Comparison of ENCODE assay signal across 1 cellular context in the genomic region with DNA sequence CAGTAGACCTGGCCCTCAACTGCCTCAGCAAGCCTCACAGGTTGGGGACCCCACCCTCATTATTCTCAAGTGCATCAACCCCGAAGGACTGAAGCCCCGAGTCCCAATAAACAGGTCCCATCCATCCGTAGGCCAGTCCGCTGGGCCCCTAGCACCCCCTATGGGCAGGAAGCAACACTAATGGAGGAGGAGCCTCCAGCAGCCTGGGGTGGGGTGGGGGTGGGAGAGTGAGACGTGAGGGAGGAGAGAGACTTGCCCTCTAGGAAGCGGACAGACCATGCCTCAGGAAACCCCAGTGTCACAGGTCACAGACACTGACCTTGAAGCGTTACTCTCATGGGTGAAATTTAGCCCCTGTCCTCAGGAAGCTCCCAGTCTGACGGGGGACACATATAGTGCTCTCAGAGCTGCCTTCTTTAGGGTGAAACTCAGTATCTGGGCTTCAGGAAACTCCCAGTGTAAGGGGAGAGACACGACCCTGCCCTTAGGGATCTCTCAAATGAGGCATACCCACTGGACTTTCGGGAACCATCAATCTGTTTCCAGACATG.
TF ChIP-seq lines count a peak whose summit lies in the region.

No MANE protein-coding gene starts in this region.

TF ChIP-seq in HepG2, 621 proteins besides CTCF, POLR2A, EP300 and RAD21 (continued from another document):
- TF ChIP-seq, protein P1, sequence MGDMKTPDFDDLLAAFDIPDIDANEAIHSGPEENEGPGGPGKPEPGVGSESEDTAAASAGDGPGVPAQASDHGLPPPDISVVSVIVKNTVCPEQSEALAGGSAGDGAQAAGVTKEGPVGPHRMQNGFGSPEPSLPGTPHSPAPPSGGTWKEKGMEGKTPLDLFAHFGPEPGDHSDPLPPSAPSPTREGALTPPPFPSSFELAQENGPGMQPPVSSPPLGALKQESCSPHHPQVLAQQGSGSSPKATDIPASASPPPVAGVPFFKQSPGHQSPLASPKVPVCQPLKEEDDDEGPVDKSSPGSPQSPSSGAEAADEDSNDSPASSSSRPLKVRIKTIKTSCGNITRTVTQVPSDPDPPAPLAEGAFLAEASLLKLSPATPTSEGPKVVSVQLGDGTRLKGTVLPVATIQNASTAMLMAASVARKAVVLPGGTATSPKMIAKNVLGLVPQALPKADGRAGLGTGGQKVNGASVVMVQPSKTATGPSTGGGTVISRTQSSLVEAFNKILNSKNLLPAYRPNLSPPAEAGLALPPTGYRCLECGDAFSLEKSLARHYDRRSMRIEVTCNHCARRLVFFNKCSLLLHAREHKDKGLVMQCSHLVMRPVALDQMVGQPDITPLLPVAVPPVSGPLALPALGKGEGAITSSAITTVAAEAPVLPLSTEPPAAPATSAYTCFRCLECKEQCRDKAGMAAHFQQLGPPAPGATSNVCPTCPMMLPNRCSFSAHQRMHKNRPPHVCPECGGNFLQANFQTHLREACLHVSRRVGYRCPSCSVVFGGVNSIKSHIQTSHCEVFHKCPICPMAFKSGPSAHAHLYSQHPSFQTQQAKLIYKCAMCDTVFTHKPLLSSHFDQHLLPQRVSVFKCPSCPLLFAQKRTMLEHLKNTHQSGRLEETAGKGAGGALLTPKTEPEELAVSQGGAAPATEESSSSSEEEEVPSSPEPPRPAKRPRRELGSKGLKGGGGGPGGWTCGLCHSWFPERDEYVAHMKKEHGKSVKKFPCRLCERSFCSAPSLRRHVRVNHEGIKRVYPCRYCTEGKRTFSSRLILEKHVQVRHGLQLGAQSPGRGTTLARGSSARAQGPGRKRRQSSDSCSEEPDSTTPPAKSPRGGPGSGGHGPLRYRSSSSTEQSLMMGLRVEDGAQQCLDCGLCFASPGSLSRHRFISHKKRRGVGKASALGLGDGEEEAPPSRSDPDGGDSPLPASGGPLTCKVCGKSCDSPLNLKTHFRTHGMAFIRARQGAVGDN (CRISPR knock-in tag; IDR thresholded peaks at IDR 0.05), result peak; percentile 14
- TF ChIP-seq ZNF34 (CRISPR knock-in tag; IDR thresholded peaks at IDR 0.05; ENCODE audit: borderline replicate concordance), result no peak
- TF ChIP-seq REST (IDR thresholded peaks at IDR 0.05; ENCODE audit: borderline replicate concordance in 1 of 2, low read depth in 1 of 2, low read length in 2 of 2), result no peak
- TF ChIP-seq IRF2 (CRISPR knock-in tag; IDR thresholded peaks at IDR 0.05), result peak; percentile 43; the same call in 1 of the 2 replicates
- no peak for TF ChIP-seq RBM22 (optimal IDR thresholded peaks at IDR 0.05; ENCODE audit: low read length)
- TF ChIP-seq HDAC2 (CRISPR knock-in tag; IDR thresholded peaks at IDR 0.05), result peak; percentile 47; the same call in 1 of the 2 replicates
- TF ChIP-seq SIN3B (IDR thresholded peaks at IDR 0.05; ENCODE audit: low read length), result no peak
- TF ChIP-seq MED1 (CRISPR knock-in tag; IDR thresholded peaks at IDR 0.05), result peak; percentile 78
- TF ChIP-seq, protein P2, sequence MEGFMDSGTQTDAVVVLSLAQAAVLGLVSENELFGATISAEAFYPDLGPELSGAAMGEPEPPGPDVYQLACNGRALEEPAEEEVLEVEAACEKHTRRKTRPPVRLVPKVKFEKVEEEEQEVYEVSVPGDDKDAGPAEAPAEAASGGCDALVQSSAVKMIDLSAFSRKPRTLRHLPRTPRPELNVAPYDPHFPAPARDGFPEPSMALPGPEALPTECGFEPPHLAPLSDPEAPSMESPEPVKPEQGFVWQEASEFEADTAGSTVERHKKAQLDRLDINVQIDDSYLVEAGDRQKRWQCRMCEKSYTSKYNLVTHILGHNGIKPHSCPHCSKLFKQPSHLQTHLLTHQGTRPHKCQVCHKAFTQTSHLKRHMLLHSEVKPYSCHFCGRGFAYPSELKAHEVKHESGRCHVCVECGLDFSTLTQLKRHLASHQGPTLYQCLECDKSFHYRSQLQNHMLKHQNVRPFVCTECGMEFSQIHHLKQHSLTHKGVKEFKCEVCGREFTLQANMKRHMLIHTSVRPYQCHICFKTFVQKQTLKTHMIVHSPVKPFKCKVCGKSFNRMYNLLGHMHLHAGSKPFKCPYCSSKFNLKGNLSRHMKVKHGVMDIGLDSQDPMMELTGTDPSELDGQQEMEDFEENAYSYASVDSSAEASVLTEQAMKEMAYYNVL (CRISPR knock-in tag; IDR thresholded peaks at IDR 0.05; ENCODE audit: borderline replicate concordance), result 0 out of 2 replicates have a peak, but pooled peaks have one; percentile 43
- no peak for TF ChIP-seq ZNF20 (CRISPR knock-in tag; IDR thresholded peaks at IDR 0.05)
- no peak for TF ChIP-seq RBFOX2 (IDR thresholded peaks at IDR 0.05; ENCODE audit: low read depth, low read length)
- no peak for TF ChIP-seq ZNF720 (CRISPR knock-in tag; IDR thresholded peaks at IDR 0.05)
